Comparison of ENCODE assay signal across 8 cellular contexts in genomic region chr17:73644145-73645049, GRCh38. TPM values are rescaled to one million over a fixed set of nuclear protein-coding genes. Genes with fewer than 3 reads are reported as not detected.
DNase-seq lines count a peak whose midpoint lies in the region; ATAC-seq and TF ChIP-seq lines count a peak whose summit lies in the region.

Gene SDK2 (minus strand): TSS chr17:73644445. CDS start chr17:73644088, 357 bp downstream.

- H3K18ac ChIP-seq in IMR-90 (ENCODE audit: low read depth, low read length): no peak within 1 kb of the TSS

- intact Hi-C loops in IMR-90 (cut with micrococcal nuclease) (no loop called here), mammary epithelial cell (cut with micrococcal nuclease) (loop anchor here (1.0 to 5.0 kb wide), 5 partner anchors 49 to 533 kb away; no protein-coding TSS in a partner anchor), right lobe of liver (cut with DNase I) (no loop called here), testis (cut with DNase I; ENCODE audit: low total_unique reads) (no loop called here)

- no peak within 1 kb of the TSS for H3K14ac ChIP-seq in IMR-90 (replicated peaks; ENCODE audit: low read depth, low read length)

- H3K4me1 ChIP-seq in IMR-90 (ENCODE audit: control insufficient read depth, insufficient read depth, low read length) (no peaks in the 10 kb centered on the region), mammary epithelial cell (ENCODE audit: insufficient read depth, low read length) (peaks cover 21% of the 10 kb centered on the region), right lobe of liver (peaks cover 0 to 6% (median 0%) of the 10 kb centered on the region in 4 donors), testis (peaks cover 19% of the 10 kb centered on the region)

- H3K79me1 ChIP-seq in IMR-90 (ENCODE audit: low read depth in 1 of 2, low read length in 2 of 2): no peaks in the 10 kb centered on the region

- H4K91ac ChIP-seq in IMR-90 (ENCODE audit: insufficient read depth, low read depth, low read length): no peak within 1 kb of the TSS

- no peak within 1 kb of the TSS for H4K5ac ChIP-seq in IMR-90 (ENCODE audit: low read depth, low read length)

- BruUV-seq in IMR-90 (replicated peaks; lab: Mats Ljungman, UMichigan): no TSS peak
- TSS peak; percentile 70 for BruUV-seq in mammary epithelial cell (replicated peaks; lab: Mats Ljungman, UMichigan)

- H3K4ac ChIP-seq in IMR-90 (ENCODE audit: low read depth, low read length): no peak within 1 kb of the TSS

- H3K27me3 ChIP-seq in IMR-90 (ENCODE audit: control insufficient read depth, insufficient read depth, low read length) (peaks cover 36% of the 10 kb centered on the region), mammary epithelial cell (ENCODE audit: insufficient read depth, low read length) (no peaks in the 10 kb centered on the region), right lobe of liver (peaks cover 0 to 16% of the 10 kb centered on the region in 2 donors), testis (no peaks in the 10 kb centered on the region)

- peak; percentile 35 for DNase-seq in AG08395 (ENCODE audit: low spot score)
- no peak for DNase-seq in IMR-90
- peak; percentile 35 for DNase-seq in mammary epithelial cell
- no peak for DNase-seq in right lobe of liver
- peak; percentile 32 for DNase-seq in testis

- no peak within 1 kb of the TSS for H2BK5ac ChIP-seq in IMR-90 (ENCODE audit: low read depth, low read length, poor library complexity, severe bottlenecking)

- H3K27ac ChIP-seq in IMR-90 (ENCODE audit: insufficient read depth, low read length) (no peak within 1 kb of the TSS), mammary epithelial cell (ENCODE audit: insufficient read depth, low read depth, low read length) (peak within 1 kb of the TSS; percentile 11), right lobe of liver (no peak within 1 kb of the TSS), testis (peak within 1 kb of the TSS in 1 of 2 donors; percentile 50)

- POLR2A ChIA-PET in IMR-90 (lab: Charles Lee; ENCODE audit: unreplicated experiment): no interaction called here

- dilution Hi-C loops in IMR-90 (cut with HindIII; ENCODE audit: low sequenced_read_pairs, unreplicated experiment): no loop called here
- dilution Hi-C loops in mammary epithelial cell (cut with HindIII; ENCODE audit: low sequenced_read_pairs): no loop called here

- peak; percentile 38 for ATAC-seq in IMR-90 (ENCODE audit: low read depth)
- peak in 1 of 4 donors; percentile 23 for ATAC-seq in right lobe of liver
- ATAC-seq in GM18909 (IDR thresholded peaks at IDR 0.05; ENCODE audit: poor library complexity, unreplicated experiment): no peak
- no peak for ATAC-seq in HG03520 (IDR thresholded peaks at IDR 0.05; ENCODE audit: unreplicated experiment)
- no peak for ATAC-seq in GM18873 (IDR thresholded peaks at IDR 0.05; ENCODE audit: low FRiP score, unreplicated experiment)

- peaks cover 46% of the 10 kb centered on the region for H3K79me2 ChIP-seq in mammary epithelial cell (ENCODE audit: insufficient read depth, low read length)

- H3K4me3 ChIP-seq in IMR-90 (ENCODE audit: insufficient read depth, low read depth, low read length) (no peak within 1 kb of the TSS), mammary epithelial cell (replicated peaks in 1 of 3; ENCODE audit: insufficient read depth in 1 of 3, low read depth in 2 of 3, low read length in 3 of 3) (peak within 1 kb of the TSS; percentile 67 to 91 (median 79)), right lobe of liver (peak within 1 kb of the TSS; percentile 5 to 37 (median 18)), testis (peak within 1 kb of the TSS; percentile 50 to 64)

- H3K9me1 ChIP-seq in IMR-90 (ENCODE audit: insufficient read depth, low read length): no peaks in the 10 kb centered on the region

- H2AFZ ChIP-seq in IMR-90 (replicated peaks; ENCODE audit: low read length, poor library complexity) (peak within 1 kb of the TSS; percentile 32), mammary epithelial cell (ENCODE audit: low read depth, low read length) (peak within 1 kb of the TSS; percentile 80)

- H3K23ac ChIP-seq in IMR-90 (ENCODE audit: low read depth, low read length): no peak within 1 kb of the TSS

- no peak within 1 kb of the TSS for H3K9ac ChIP-seq in IMR-90 (ENCODE audit: low read depth, low read length)
- peak within 1 kb of the TSS; percentile 51 for H3K9ac ChIP-seq in mammary epithelial cell (ENCODE audit: insufficient read depth, low read length)

- no peak within 1 kb of the TSS for H2BK120ac ChIP-seq in IMR-90 (ENCODE audit: low read depth, low read length)

- H3K36me3 ChIP-seq in IMR-90 (ENCODE audit: control insufficient read depth, insufficient read depth, low read length) (no peaks in the 10 kb centered on the region), mammary epithelial cell (ENCODE audit: insufficient read depth, low read length) (no peaks in the 10 kb centered on the region), right lobe of liver (no peaks in the 10 kb centered on the region), testis (ENCODE audit: low read depth, missing control alignments) (no peaks in the 10 kb centered on the region)

- CTCF ChIA-PET in IMR-90 (lab: Yijun Ruan, JAX): no interaction called here
- CTCF ChIA-PET in mammary epithelial cell (lab: Charles Lee; ENCODE audit: low non-redundant PET): interaction anchor here (0.6 to 1.2 kb wide), 4 partner anchors 66 to 130 kb away, joined by 3 to 5 read pairs (median 3); no protein-coding TSS in a partner anchor

- H2BK15ac ChIP-seq in IMR-90 (ENCODE audit: low read depth, low read length): no peak within 1 kb of the TSS

- no peak within 1 kb of the TSS for H2BK20ac ChIP-seq in IMR-90 (ENCODE audit: low read depth, low read length)

- no peak within 1 kb of the TSS for H3K56ac ChIP-seq in IMR-90 (ENCODE audit: extremely low read depth, insufficient read depth, low read length)

- no peak within 1 kb of the TSS for H4K8ac ChIP-seq in IMR-90 (ENCODE audit: low read depth in 2 of 2, low read length in 2 of 2)

- in situ Hi-C loops in IMR-90 (cut with MboI; ENCODE audit: low sequenced_read_pairs): no loop called here
- in situ Hi-C loops in mammary epithelial cell (cut with MboI; ENCODE audit: low sequenced_read_pairs in 2 of 2): loop anchor here in 1 of 2 donors (10.0 kb wide), 1 partner anchor 50 kb away; no protein-coding TSS in a partner anchor

- no peak for TF ChIP-seq CTCF in IMR-90 (conservative IDR thresholded peaks at IDR 0.05; ENCODE audit: low read depth, low read length)
- no peak for TF ChIP-seq CTCF in mammary epithelial cell (conservative IDR thresholded peaks at IDR 0.05 in 1 of 2, IDR thresholded peaks at IDR 0.05 in 1 of 2; ENCODE audit: extremely low read depth in 1 of 2, insufficient read depth in 1 of 2, low read depth in 1 of 2, low read length in 2 of 2)
- TF ChIP-seq CTCF in right lobe of liver (IDR thresholded peaks at IDR 0.05): no peak
- no peak for TF ChIP-seq CTCF in testis (IDR thresholded peaks at IDR 0.05)

- 1% methylated on average over 19 of the region's 105 CpGs; no CpG with 5 or more reads in 1 of the 2 experiments for WGBS in IMR-90 (ENCODE audit: extremely low coverage in 2 of 2, insufficient read length in 1 of 2), 2 experiments
- WGBS in mammary epithelial cell (ENCODE audit: low coverage, missing lambda C conversion rate): 2% methylated on average over 16 of the region's 105 CpGs
- 3% methylated on average over 13 of the region's 105 CpGs for WGBS in right lobe of liver (ENCODE audit: insufficient coverage, low coverage, low lambda C conversion rate, missing lambda C conversion rate)
- WGBS in testis, 2 donors: 0% methylated on average over 1 to 41 of the region's 105 CpGs

- H3K9me3 ChIP-seq in IMR-90 (ENCODE audit: control insufficient read depth, insufficient read depth, low read length): no peaks in the 10 kb centered on the region
- no peaks in the 10 kb centered on the region for H3K9me3 ChIP-seq in mammary epithelial cell (replicated peaks; ENCODE audit: insufficient read depth, low read length)
- no peaks in the 10 kb centered on the region for H3K9me3 ChIP-seq in right lobe of liver
- no peaks in the 10 kb centered on the region for H3K9me3 ChIP-seq in testis

- no peak within 1 kb of the TSS for H2AK5ac ChIP-seq in IMR-90 (ENCODE audit: low read depth, low read length)

- TF ChIP-seq POLR2A in IMR-90 (IDR thresholded peaks at IDR 0.05; ENCODE audit: low read depth, low read length): no peak
- TF ChIP-seq POLR2A in right lobe of liver (IDR thresholded peaks at IDR 0.05): no peak
- no peak for TF ChIP-seq POLR2A in testis (IDR thresholded peaks at IDR 0.05)

- TF ChIP-seq RAD21 in IMR-90 (IDR thresholded peaks at IDR 0.05; ENCODE audit: low read length): no peak

- H4K20me1 ChIP-seq in IMR-90 (ENCODE audit: insufficient read depth, low read length) (no peaks in the 10 kb centered on the region), mammary epithelial cell (ENCODE audit: insufficient read depth, low read length) (no peaks in the 10 kb centered on the region)

- no peak within 1 kb of the TSS for H3K4me2 ChIP-seq in IMR-90 (ENCODE audit: low read depth, low read length)
- peak within 1 kb of the TSS; percentile 98 for H3K4me2 ChIP-seq in mammary epithelial cell (ENCODE audit: insufficient read depth, low read depth, low read length)

- H2AK9ac ChIP-seq in IMR-90 (replicated peaks; ENCODE audit: low read depth, low read length, poor library complexity): no peak within 1 kb of the TSS

TF ChIP-seq in IMR-90, 13 proteins besides CTCF, POLR2A, EP300 and RAD21:
- no peak for TF ChIP-seq NFE2L2 (IDR thresholded peaks at IDR 0.05; ENCODE audit: low read depth, low read length)
- TF ChIP-seq CHD1 (IDR thresholded peaks at IDR 0.05; ENCODE audit: low read depth, low read length): no peak
- TF ChIP-seq MAFK (IDR thresholded peaks at IDR 0.05; ENCODE audit: low read depth, low read length): no peak
TF ChIP-seq in IMR-90: peak in this region for 0.

RNA-seq across cellular contexts. Expression of gene SDK2, which starts in this region (rescaled TPM):
- total RNA-seq in IMR-90 (2012; rRNA removed): under 0.01 TPM in 2 replicates
- polyA plus RNA-seq in IMR-90 (2012; rRNA removed): 0.03 TPM in 2 replicates
- polyA plus RNA-seq in IMR-90 (2012; cell fraction: cytosol; rRNA removed): 0.02 TPM in 1 of 2 replicates, not detected in the other
- polyA plus RNA-seq in IMR-90 (2012; cell fraction: nucleus; rRNA removed; ENCODE audit: low replicate concordance): 0.02 and 0.03 TPM in 2 replicates
- 10 to 100 TPM; 31.5 to 64.2 TPM for total RNA-seq in mammary epithelial cell
- polyA plus RNA-seq in mammary epithelial cell: 6.3 TPM
- polyA minus RNA-seq in mammary epithelial cell: 15.6 TPM
- total RNA-seq in right lobe of liver: under 1 TPM; 0.11 to 0.46 (median 0.25) TPM
- total RNA-seq in testis: 10 to 100 TPM; 36.9 to 63.4 TPM
- polyA plus RNA-seq in testis (ENCODE audit: insufficient read depth, low read depth, low replicate concordance): 55.4 TPM

Comparison
In these comparisons a context has a peak if more than half of its experiments do, and no peak if none do; other contexts are left out.
1. RNA of gene SDK2 (total RNA-seq): 31.5 to 64.2 TPM in mammary epithelial cell and 36.9 to 63.4 TPM in testis; 0.11 to 0.46 TPM in right lobe of liver and under 0.01 TPM in IMR-90; every median in the first group is over 10 times any median in the second.
2. Peak in ATAC-seq in IMR-90; RNA of the gene not detected or under 1 TPM.
3. DNase-seq: peak in AG08395 (single experiment), mammary epithelial cell (single experiment) and testis (single experiment); none in IMR-90 (single experiment) and right lobe of liver (0 of 3).